ENCODE assay signal across 10 cellular contexts in genomic region chr17:59826741-59827453, GRCh38.
A peak's percentile ranks its signal among the peaks of the same experiment; 100 is the strongest.
DNase-seq lines count a peak whose midpoint lies in the region; ATAC-seq and TF ChIP-seq lines count a peak whose summit lies in the region.
"Had no signal": no experiment of that assay in that cellular context is flagged by ENCODE, and none has a peak within 500 bp of the region (broad histone marks: within the 10 kb centered on the region; RNA-seq: fewer than 3 reads in every experiment).

No MANE protein-coding gene starts in this region.

- H3K27ac ChIP-seq in lower lobe of right lung (peak overlapping the region; percentile 27), transverse colon (peak overlapping the region; percentile 90 to 94 (median 92))

- CTCF ChIA-PET in activated naive CD4-positive, alpha-beta T cell treated with anti-CD3 and anti-CD28 coated beads, Interleukin-2, amount 10 ng/mL, durations not matched to agents 7 days and 5 days (lab: Charles Lee): interaction anchor here (0.7 to 5.7 kb wide), 5 partner anchors 13 to 73 kb away, joined by 3 to 21 read pairs (median 4); no protein-coding TSS in a partner anchor
- CTCF ChIA-PET in activated CD8-positive, alpha-beta T cell treated with anti-CD3 and anti-CD28 coated beads for 36 hours (lab: Charles Lee): interaction anchor here (1.2 to 5.3 kb wide), 8 partner anchors 9 to 73 kb away, joined by 3 to 50 read pairs (median 6); no protein-coding TSS in a partner anchor

- H3K27me3 ChIP-seq in lower lobe of right lung (ENCODE audit: low read depth): no peaks in the 10 kb centered on the region
- no peaks in the 10 kb centered on the region for H3K27me3 ChIP-seq in transverse colon

- H3K9me3 Mint-ChIP-seq in activated naive CD4-positive, alpha-beta T cell treated with anti-CD3 and anti-CD28 coated beads, Interleukin-2, amount 10 ng/mL, durations not matched to agents 7 days and 5 days: no peaks in the 10 kb centered on the region
- no peaks in the 10 kb centered on the region for H3K9me3 Mint-ChIP-seq in activated CD8-positive, alpha-beta T cell treated with anti-CD3 and anti-CD28 coated beads for 36 hours
- H3K9me3 Mint-ChIP-seq: neural crest cell had no signal

- H3K9me3 ChIP-seq in lower lobe of right lung: no peaks in the 10 kb centered on the region
- no peaks in the 10 kb centered on the region for H3K9me3 ChIP-seq in transverse colon

- H3K27ac Mint-ChIP-seq in activated naive CD4-positive, alpha-beta T cell treated with anti-CD3 and anti-CD28 coated beads, Interleukin-2, amount 10 ng/mL, durations not matched to agents 7 days and 5 days: peak overlapping the region; percentile 98
- H3K27ac Mint-ChIP-seq in activated CD8-positive, alpha-beta T cell treated with anti-CD3 and anti-CD28 coated beads for 36 hours: peak overlapping the region; percentile 97

- peaks cover 22% of the 10 kb centered on the region for H3K36me3 Mint-ChIP-seq in activated naive CD4-positive, alpha-beta T cell treated with anti-CD3 and anti-CD28 coated beads, Interleukin-2, amount 10 ng/mL, durations not matched to agents 7 days and 5 days
- H3K36me3 Mint-ChIP-seq in activated CD8-positive, alpha-beta T cell treated with anti-CD3 and anti-CD28 coated beads for 36 hours (ENCODE audit: low read depth): peaks cover 57% of the 10 kb centered on the region

- no peak for TF ChIP-seq EP300 in transverse colon (IDR thresholded peaks at IDR 0.05; ENCODE audit: low read depth)

- H3K4me3 Mint-ChIP-seq in activated naive CD4-positive, alpha-beta T cell treated with anti-CD3 and anti-CD28 coated beads, Interleukin-2, amount 10 ng/mL, durations not matched to agents 7 days and 5 days: peak overlapping the region; percentile 47
- H3K4me3 Mint-ChIP-seq in activated CD8-positive, alpha-beta T cell treated with anti-CD3 and anti-CD28 coated beads for 36 hours: peak overlapping the region; percentile 89
- H3K4me3 Mint-ChIP-seq: neural crest cell had no signal

- peaks cover 70% of the 10 kb centered on the region for H3K4me1 Mint-ChIP-seq in activated naive CD4-positive, alpha-beta T cell treated with anti-CD3 and anti-CD28 coated beads, Interleukin-2, amount 10 ng/mL, durations not matched to agents 7 days and 5 days
- H3K4me1 Mint-ChIP-seq in activated CD8-positive, alpha-beta T cell treated with anti-CD3 and anti-CD28 coated beads for 36 hours (ENCODE audit: low read depth): peaks cover 62% of the 10 kb centered on the region

- in situ Hi-C loops in transverse colon (cut with MboI; ENCODE audit: low pct_ligation_motif_present in 1 of 4, low pct_unique_long_range_greater_than_20kb in 1 of 4, low sequenced_read_pairs in 3 of 4): no loop called here

- peaks cover 5% of the 10 kb centered on the region for H3K36me3 ChIP-seq in lower lobe of right lung
- H3K36me3 ChIP-seq in transverse colon: peaks cover 0 to 8% (median 0%) of the 10 kb centered on the region in 4 donors

- intact Hi-C loops in activated CD8-positive, alpha-beta T cell treated with anti-CD3 and anti-CD28 coated beads for 36 hours (cut with micrococcal nuclease): no loop called here
- intact Hi-C loops in lower lobe of right lung (cut with DNase I) (no loop called here), transverse colon (cut with DNase I; ENCODE audit: low total_unique reads) (no loop called here)

- WGBS in transverse colon (ENCODE audit: low coverage in 1 of 2), 2 donors: 71 to 77% methylated on average over 4 of the region's 4 CpGs

- ATAC-seq in activated CD8-positive, alpha-beta T cell treated with anti-CD3 and anti-CD28 coated beads for 36 hours: no peak
- no peak for ATAC-seq in lower lobe of right lung
- ATAC-seq in HG03439 (IDR thresholded peaks at IDR 0.05; ENCODE audit: unreplicated experiment): no peak

- no peak for DNase-seq in activated naive CD4-positive, alpha-beta T cell treated with anti-CD3 and anti-CD28 coated beads, Interleukin-2, amount 10 ng/mL, durations not matched to agents 7 days and 5 days
- no peak for DNase-seq in activated naive CD4-positive, alpha-beta T cell treated with anti-CD3 and anti-CD28 coated beads, Interleukin-2, amount 50 U/mL, for 16 hours
- no peak for DNase-seq in activated CD8-positive, alpha-beta T cell treated with anti-CD3 and anti-CD28 coated beads for 36 hours
- DNase-seq in lower lobe of right lung (no peak), transverse colon (no peak), NCI-H2029 treated with DMSO at 0.1 percent for 48 hours (lab: John Stamatoyannopoulos, UW) (no peak)
- no peak for DNase-seq in central memory CD4-positive, alpha-beta T cell
- DNase-seq: head of caudate nucleus had no signal

- peaks cover 57% of the 10 kb centered on the region for H3K4me1 ChIP-seq in lower lobe of right lung
- peaks cover 36 to 69% (median 52%) of the 10 kb centered on the region in 4 donors for H3K4me1 ChIP-seq in transverse colon

- no peak for TF ChIP-seq POLR2A in transverse colon (IDR thresholded peaks at IDR 0.05)

- no peak for TF ChIP-seq CTCF in activated CD8-positive, alpha-beta T cell treated with anti-CD3 and anti-CD28 coated beads for 36 hours (IDR thresholded peaks at IDR 0.05)
- TF ChIP-seq CTCF in lower lobe of right lung (IDR thresholded peaks at IDR 0.05) (no peak), transverse colon (IDR thresholded peaks at IDR 0.05) (no peak)

- H3K4me3 ChIP-seq in lower lobe of right lung (no peak overlapping the region), transverse colon (no peak overlapping the region)

- POLR2A ChIA-PET in activated CD8-positive, alpha-beta T cell treated with anti-CD3 and anti-CD28 coated beads for 36 hours (lab: Charles Lee): interaction anchor here (1.1 to 27.9 kb wide), 7 partner anchors 12 to 73 kb away, joined by 3 to 1156 read pairs (median 125); partner anchors contain the start of genes RPS6KB1 and TUBD1

- H3K27me3 Mint-ChIP-seq in activated naive CD4-positive, alpha-beta T cell treated with anti-CD3 and anti-CD28 coated beads, Interleukin-2, amount 10 ng/mL, durations not matched to agents 7 days and 5 days: no peaks in the 10 kb centered on the region
- H3K27me3 Mint-ChIP-seq in activated CD8-positive, alpha-beta T cell treated with anti-CD3 and anti-CD28 coated beads for 36 hours: no peaks in the 10 kb centered on the region
